11 cellular contexts compared by ENCODE assay signal in the genomic region with DNA sequence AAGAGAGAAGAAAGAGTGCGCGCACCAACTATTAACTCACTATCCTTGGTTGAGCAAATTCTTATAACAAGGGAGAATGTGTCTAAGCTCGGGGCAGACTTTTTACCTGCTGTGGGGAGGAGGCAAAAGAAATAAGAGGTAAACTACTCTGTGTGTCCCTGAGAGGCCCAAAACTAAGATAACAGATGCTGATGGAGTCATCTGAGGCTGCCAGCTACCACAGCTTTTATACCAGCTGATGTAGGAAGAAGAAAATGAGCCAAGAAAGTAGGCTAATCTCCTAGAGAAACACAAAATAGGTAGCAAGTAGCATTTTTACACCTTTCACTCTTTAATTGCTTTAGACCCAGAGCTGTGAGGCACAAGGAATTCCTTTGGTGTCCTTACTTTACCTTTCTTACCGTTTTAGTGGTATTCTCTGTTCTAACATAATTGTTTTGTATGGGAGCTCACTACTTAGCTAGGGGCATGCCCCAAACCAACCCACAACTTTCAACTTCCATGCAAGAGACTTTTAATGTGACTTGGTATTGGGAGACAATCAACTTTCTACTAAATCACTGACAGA. TPM values are rescaled to one million over a fixed set of nuclear protein-coding genes. Genes with fewer than 3 reads are reported as not detected.
A peak's percentile ranks its signal among the peaks of the same experiment; 100 is the strongest.
DNase-seq lines count a peak whose midpoint lies in the region; ATAC-seq and TF ChIP-seq lines count a peak whose summit lies in the region.
"Had no signal": no experiment of that assay in that cellular context is flagged by ENCODE, and none has a peak within 500 bp of the region (broad histone marks: within the 10 kb centered on the region; RNA-seq: fewer than 3 reads in every experiment).

No MANE protein-coding gene starts in this region.

- no peak overlapping the region for H3K4me3 ChIP-seq in osteoblast (ENCODE audit: insufficient read depth, low read length)

- no peak for TF ChIP-seq CTCF in osteoblast (IDR thresholded peaks at IDR 0.05; ENCODE audit: extremely low read depth, low read depth, low read length)

- peak overlapping the region; percentile 54 for H3K27ac ChIP-seq in osteoblast (ENCODE audit: low read depth, low read length)

- DNase-seq in DMS 273 (lab: John Stamatoyannopoulos, UW; ENCODE audit: unreplicated experiment) (peak; percentile 85), NCI-H446 treated with DMSO at 0.1 percent for 48 hours (lab: John Stamatoyannopoulos, UW) (peak; percentile 24), cerebellar cortex (ENCODE audit: low spot score) (peak; percentile 81), osteoblast (ENCODE audit: insufficient read length, low spot score, missing footprints) (no peak), epidermal melanocyte (ENCODE audit: insufficient read length, low spot score) (no peak), T-helper 9 cell (no peak)
- no peak for DNase-seq in stimulated activated CD4-positive, alpha-beta T cell treated with anti-CD3 and anti-CD28 coated beads, Interleukin-4, amount 100 ng/mL, for 1 hour
- DNase-seq: activated naive CD4-positive, alpha-beta T cell treated with Interleukin-2 at 50 U/mL for 16 hours; NCI-H226; stimulated activated CD8-positive, alpha-beta memory T cell treated with anti-CD3 and anti-CD28 coated beads, Interleukin-4, amount 100 ng/mL, for 48 hours had no signal

- H3K9me3 ChIP-seq in osteoblast (ENCODE audit: low read depth, low read length): no peaks in the 10 kb centered on the region

- peak overlapping the region; percentile 5 for H3K4me2 ChIP-seq in osteoblast (ENCODE audit: insufficient read depth, low read length)

- ATAC-seq in HG02884 (IDR thresholded peaks at IDR 0.05; ENCODE audit: unreplicated experiment): no peak

- no peak overlapping the region for H2AFZ ChIP-seq in osteoblast (ENCODE audit: low read length)

- no peaks in the 10 kb centered on the region for H3K27me3 ChIP-seq in osteoblast (ENCODE audit: insufficient read depth, low read length)

- no peaks in the 10 kb centered on the region for H3K36me3 ChIP-seq in osteoblast (ENCODE audit: insufficient read depth, low read length)

- H4K20me1 ChIP-seq in osteoblast (ENCODE audit: insufficient read depth, low read length): no peaks in the 10 kb centered on the region

- no peaks in the 10 kb centered on the region for H3K79me2 ChIP-seq in osteoblast (ENCODE audit: insufficient read depth, low read length)

- H3K4me1 ChIP-seq in osteoblast (ENCODE audit: insufficient read depth, low read length): peaks cover 39% of the 10 kb centered on the region

RNA-seq across cellular contexts. Expression of a gene that starts 27.8 kb away (rescaled TPM):
- 14.8 and 16.2 TPM in 2 replicates for total RNA-seq in osteoblast

Comparison
In these comparisons a context has a peak if more than half of its experiments do, and no peak if none do; other contexts are left out.
1. DNase-seq: peak in DMS 273 (single experiment), NCI-H446 treated with DMSO at 0.1 percent for 48 hours (single experiment) and cerebellar cortex (single experiment); none in osteoblast (single experiment), epidermal melanocyte (single experiment), T-helper 9 cell (single experiment) and stimulated activated CD4-positive, alpha-beta T cell treated with anti-CD3 and anti-CD28 coated beads, Interleukin-4, amount 100 ng/mL, for 1 hour (single experiment).